In the genomic region with DNA sequence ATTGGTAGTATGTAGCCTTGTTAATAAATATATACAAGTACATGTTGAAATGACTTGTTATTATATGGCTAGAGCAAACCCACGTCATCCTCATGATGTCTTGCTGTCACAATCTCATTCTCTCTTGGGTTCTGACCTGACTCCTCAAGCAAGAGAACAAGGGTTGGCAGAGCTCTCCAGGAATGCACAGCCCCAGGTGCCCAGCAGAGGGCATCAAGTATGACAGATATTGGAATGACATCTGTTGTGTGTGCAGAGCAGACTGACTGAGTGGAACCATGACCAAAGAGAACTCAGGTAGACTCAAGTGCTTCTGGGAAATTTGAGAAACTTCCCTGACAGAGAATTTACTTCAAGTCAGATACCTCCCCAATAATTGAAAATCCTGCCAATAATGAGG, we compare ENCODE assay signal across 15 cellular contexts.
DNase-seq lines count a peak whose midpoint lies in the region; ATAC-seq and TF ChIP-seq lines count a peak whose summit lies in the region.
"Had no signal": no experiment of that assay in that cellular context is flagged by ENCODE, and none has a peak within 500 bp of the region (broad histone marks: within the 10 kb centered on the region; RNA-seq: fewer than 3 reads in every experiment).

No MANE protein-coding gene starts in this region.

- H3K27me3 ChIP-seq in BE2C, result no peaks in the 10 kb centered on the region
- H3K27me3 ChIP-seq in DND-41 (ENCODE audit: insufficient read depth, low read length, poor library complexity), result peaks cover 2% of the 10 kb centered on the region
- no peaks in the 10 kb centered on the region for H3K27me3 ChIP-seq in Loucy (ENCODE audit: insufficient read depth, low read length, poor library complexity, severe bottlenecking)
- H3K27me3 ChIP-seq in WERI-Rb-1 (ENCODE audit: insufficient read depth, low read depth, severe bottlenecking), result peaks cover 53% of the 10 kb centered on the region

- H3K79me2 ChIP-seq in DND-41 (ENCODE audit: insufficient read depth, low read length) (no peaks in the 10 kb centered on the region), Loucy (ENCODE audit: insufficient read depth, low read length) (no peaks in the 10 kb centered on the region)

- no peak overlapping the region for H2AFZ ChIP-seq in DND-41 (ENCODE audit: low read depth, low read length)
- H2AFZ ChIP-seq in Loucy (ENCODE audit: low read length), result no peak overlapping the region

- no peak overlapping the region for H3K4me2 ChIP-seq in DND-41 (ENCODE audit: insufficient read depth, low read length)
- H3K4me2 ChIP-seq in Loucy (ENCODE audit: low read depth, low read length, poor library complexity, severe bottlenecking), result no peak overlapping the region

- DNase-seq in BE2C (peak; percentile 14), DND-41 (peak; percentile 28), WERI-Rb-1 (no peak), NCI-H1436 treated with DMSO at 0.1 percent for 48 hours (lab: John Stamatoyannopoulos, UW) (no peak), germinal center (ENCODE audit: low spot score) (no peak)
- DNase-seq: activated naive CD4-positive, alpha-beta T cell treated with Interleukin-2 at 50 U/mL for 16 hours; CD4-positive, alpha-beta memory T cell; effector CD4-positive, alpha-beta T cell; mesenchymal stem cell; NCI-H2029 treated with DMSO at 0.1 percent for 48 hours; occipital lobe; substantia nigra; T-helper 2 cell had no signal

- H3K27ac ChIP-seq in DND-41 (ENCODE audit: low read length) (no peak overlapping the region), WERI-Rb-1 (no peak overlapping the region)

- H3K4me3 ChIP-seq in BE2C (ENCODE audit: low read depth, low read length) (no peak overlapping the region), DND-41 (ENCODE audit: low read depth in 1 of 2, low read length in 2 of 2) (no peak overlapping the region), Loucy (ENCODE audit: low read length, poor library complexity, severe bottlenecking) (no peak overlapping the region), WERI-Rb-1 (ENCODE audit: low read depth, low read length) (no peak overlapping the region)

- no peak for ATAC-seq in DND-41 (ENCODE audit: insufficient read depth, low read depth)
- ATAC-seq in GM21529 (IDR thresholded peaks at IDR 0.05; ENCODE audit: unreplicated experiment), result no peak

- no peaks in the 10 kb centered on the region for H3K9me2 ChIP-seq in Loucy (replicated peaks; ENCODE audit: low read depth, low read length)

- H4K20me1 ChIP-seq in DND-41 (ENCODE audit: insufficient read depth, low read length) (no peaks in the 10 kb centered on the region), Loucy (ENCODE audit: insufficient read depth, low read length, poor library complexity, severe bottlenecking) (no peaks in the 10 kb centered on the region)

- H3K9me3 ChIP-seq in BE2C (no peaks in the 10 kb centered on the region), DND-41 (ENCODE audit: insufficient read depth, low read length, severe bottlenecking) (no peaks in the 10 kb centered on the region), Loucy (ENCODE audit: insufficient read depth, low read depth, low read length) (no peaks in the 10 kb centered on the region), WERI-Rb-1 (ENCODE audit: severe bottlenecking) (no peaks in the 10 kb centered on the region)

- TF ChIP-seq CTCF in BE2C (IDR thresholded peaks at IDR 0.05; ENCODE audit: low read depth, low read length), result peak; percentile 15; the same call in 1 of the 2 replicates
- TF ChIP-seq CTCF in DND-41 (IDR thresholded peaks at IDR 0.05; ENCODE audit: borderline replicate concordance, extremely low read depth, low read length, poor library complexity, severe bottlenecking), result peak; percentile 64
- peak; percentile 67 for TF ChIP-seq CTCF in Loucy (conservative IDR thresholded peaks at IDR 0.05; ENCODE audit: low read length)
- peak; percentile 43 for TF ChIP-seq CTCF in WERI-Rb-1 (IDR thresholded peaks at IDR 0.05; ENCODE audit: low read depth, low read length)

- H3K4me1 ChIP-seq in BE2C (no peaks in the 10 kb centered on the region), DND-41 (ENCODE audit: insufficient read depth, low read length) (no peaks in the 10 kb centered on the region), Loucy (ENCODE audit: insufficient read depth, low read length, poor library complexity, severe bottlenecking) (no peaks in the 10 kb centered on the region)

- H3K36me3 ChIP-seq in BE2C (no peaks in the 10 kb centered on the region), DND-41 (ENCODE audit: insufficient read depth, low read length) (no peaks in the 10 kb centered on the region), Loucy (ENCODE audit: insufficient read depth, low read length) (no peaks in the 10 kb centered on the region), WERI-Rb-1 (no peaks in the 10 kb centered on the region)

- H3K9ac ChIP-seq in DND-41 (ENCODE audit: low read depth, low read length), result no peak overlapping the region
- H3K9ac ChIP-seq in Loucy (ENCODE audit: low read depth, low read length, poor library complexity, severe bottlenecking), result no peak overlapping the region

- H3F3A ChIP-seq in Loucy (ENCODE audit: low read depth), result no peaks in the 10 kb centered on the region

Comparison
In these comparisons a context has a peak if more than half of its experiments do, and no peak if none do; other contexts are left out.
1. DNase-seq: peak in BE2C (single experiment) and DND-41 (single experiment); none in WERI-Rb-1 (single experiment), NCI-H1436 treated with DMSO at 0.1 percent for 48 hours (single experiment) and germinal center (single experiment).
2. CTCF ChIP-seq: peak in every context shown above with its lines; median percentile 67 in Loucy; 64 in DND-41; 43 in WERI-Rb-1; 15 in BE2C.